Comparison of ENCODE assay signal across 8 cellular contexts in genomic region chr17:18780991-18781718, GRCh38. TPM values are rescaled to one million over a fixed set of nuclear protein-coding genes. Genes with fewer than 3 reads are reported as not detected.
DNase-seq lines count a peak whose midpoint lies in the region; ATAC-seq and TF ChIP-seq lines count a peak whose summit lies in the region.
"Not testable (repeated sequence)": the region's sequence is repeated elsewhere in the genome, so short reads cannot be mapped to it uniquely, and the experiment has no call there.

TSS of gene TVP23B (plus strand) at chr17:18781183. CDS start at chr17:18781294, 111 bp downstream.

- intact Hi-C loops in left colon (cut with DNase I, micrococcal nuclease): not testable (repeated sequence)

- TF ChIP-seq CTCF in coronary artery (IDR thresholded peaks at IDR 0.05): not testable (repeated sequence)

- H3K4me3 ChIP-seq in BLaER1 treated with 17β-estradiol and CSF1 and Interleukin-3, amounts not matched to agents 10 nM and 100 nM: peak within 1 kb of the TSS; percentile 58 to 73 (median 67)
- H3K4me3 ChIP-seq in coronary artery: peak within 1 kb of the TSS; percentile 82

- H3K4me1 ChIP-seq in BLaER1 treated with 17β-estradiol and CSF1 and Interleukin-3, amounts not matched to agents 10 nM and 100 nM: not testable (repeated sequence)

- H3K27ac ChIP-seq in BLaER1 treated with 17β-estradiol and CSF1 and Interleukin-3, amounts not matched to agents 10 nM and 100 nM: peak within 1 kb of the TSS; percentile 59 to 81 (median 78); a peak in 21 of 22 replicates
- peak within 1 kb of the TSS; percentile 55 to 89 for H3K27ac ChIP-seq in coronary artery

- ATAC-seq in GM19328 (IDR thresholded peaks at IDR 0.05; ENCODE audit: unreplicated experiment): peak; percentile 98
- ATAC-seq in HG03469 (IDR thresholded peaks at IDR 0.05; ENCODE audit: unreplicated experiment): peak; percentile 90
- ATAC-seq in left colon: peak; percentile 97

- peak within 1 kb of the TSS; percentile 73 to 83 (median 80) for H3K9ac ChIP-seq in BLaER1 treated with 17β-estradiol and CSF1 and Interleukin-3, amounts not matched to agents 10 nM and 100 nM

- DNase-seq in NCI-H526 (lab: John Stamatoyannopoulos, UW): peak; percentile 84 to 95
- peak; percentile 98 for DNase-seq in activated CD4-positive, alpha-beta T cell treated with anti-CD3 and anti-CD28 coated beads for 48 hours
- DNase-seq in coronary artery (ENCODE audit: low spot score): peak; percentile 97
- DNase-seq in left colon: peak; percentile 97 to 98
- DNase-seq in stimulated activated CD4-positive, alpha-beta T cell treated with anti-CD3 and anti-CD28 coated beads, Interleukin-1b, Interleukin-23, amount 100 ng/mL, for 4 hours (ENCODE audit: low read depth in 2 of 2): peak; percentile 92 to 97

- not testable (repeated sequence) for H3K9me3 ChIP-seq in BLaER1 treated with 17β-estradiol and CSF1 and Interleukin-3, amounts not matched to agents 10 nM and 100 nM (replicated peaks in 1 of 11)

- peak within 1 kb of the TSS; percentile 46 to 61 (median 52) for H3K4me2 ChIP-seq in BLaER1 treated with 17β-estradiol and CSF1 and Interleukin-3, amounts not matched to agents 10 nM and 100 nM

- H4K20me1 ChIP-seq in BLaER1 treated with 17β-estradiol and CSF1 and Interleukin-3, amounts not matched to agents 10 nM and 100 nM: not testable (repeated sequence)

- not testable (repeated sequence) for H3K27me3 ChIP-seq in BLaER1 treated with 17β-estradiol and CSF1 and Interleukin-3, amounts not matched to agents 10 nM and 100 nM

- not testable (repeated sequence) for H3K36me3 ChIP-seq in BLaER1 treated with 17β-estradiol and CSF1 and Interleukin-3, amounts not matched to agents 10 nM and 100 nM

RNA-seq across cellular contexts. Expression of gene TVP23B, which starts in this region (rescaled TPM):
- 10 to 100 TPM; 40.7 to 41.8 TPM for total RNA-seq in left colon

Comparison
In these comparisons a context has a peak if more than half of its experiments do, and no peak if none do; other contexts are left out.
1. Peak in every context shown above with its lines: DNase-seq, ATAC-seq, H3K4me3 ChIP-seq and H3K27ac ChIP-seq.